20 cellular contexts compared by ENCODE assay signal in genomic region chr3:191070762-191071365, GRCh38.
DNase-seq lines count a peak whose midpoint lies in the region; ATAC-seq and TF ChIP-seq lines count a peak whose summit lies in the region.
"Had no signal": no experiment of that assay in that cellular context is flagged by ENCODE, and none has a peak within 500 bp of the region (broad histone marks: within the 10 kb centered on the region; RNA-seq: fewer than 3 reads in every experiment).

No MANE protein-coding gene starts in this region.

- H3K27ac ChIP-seq in cardiac muscle cell (no peak overlapping the region), PC-3 (ENCODE audit: low read length) (peak overlapping the region; percentile 86), smooth muscle cell (ENCODE audit: low read depth) (peak overlapping the region; percentile 60)
- H3K27ac ChIP-seq: gastroesophageal sphincter, ovary had no signal

- no peaks in the 10 kb centered on the region for H3K9me2 ChIP-seq in PC-3 (replicated peaks; ENCODE audit: low read length)

- no peaks in the 10 kb centered on the region for H3K27me3 ChIP-seq in cardiac muscle cell
- no peaks in the 10 kb centered on the region for H3K27me3 ChIP-seq in PC-3 (ENCODE audit: low read length)
- no peaks in the 10 kb centered on the region for H3K27me3 ChIP-seq in smooth muscle cell (ENCODE audit: low read depth)
- H3K27me3 ChIP-seq: gastroesophageal sphincter, ovary had no signal

- 82% methylated on average over 4 of the region's 4 CpGs for WGBS in smooth muscle cell (ENCODE audit: low lambda C conversion rate)

- H4K20me1 ChIP-seq in PC-3 (ENCODE audit: low read length) (no peaks in the 10 kb centered on the region), smooth muscle cell (ENCODE audit: low read depth) (no peaks in the 10 kb centered on the region)

- POLR2A ChIA-PET in PC-3 (lab: Charles Lee; ENCODE audit: unreplicated experiment), result no interaction called here

- intact Hi-C loops in Right ventricle myocardium inferior (cut with DNase I) (no loop called here), PC-3 (cut with micrococcal nuclease) (no loop called here)

- no TSS peak for BruUV-seq in PC-3 (replicated peaks; lab: Mats Ljungman, UMichigan)

- H3K9me3 ChIP-seq in cardiac muscle cell (ENCODE audit: low read depth), result no peaks in the 10 kb centered on the region
- H3K9me3 ChIP-seq in PC-3 (ENCODE audit: low read length), result no peaks in the 10 kb centered on the region
- H3K9me3 ChIP-seq in smooth muscle cell (replicated peaks; ENCODE audit: low read depth), result no peaks in the 10 kb centered on the region
- H3K9me3 ChIP-seq: gastroesophageal sphincter, ovary had no signal

- DNase-seq in cardiac muscle cell (ENCODE audit: low read depth in 1 of 2, low spot score in 1 of 2), result peak; percentile 28 to 66
- no peak for DNase-seq in Right ventricle myocardium inferior (ENCODE audit: missing footprints)
- DNase-seq in PC-3, result peak; percentile 62
- peak; percentile 74 for DNase-seq in epithelial cell of proximal tubule (ENCODE audit: low read depth)
- no peak for DNase-seq in smooth muscle cell (lab: John Stamatoyannopoulos, UW; ENCODE audit: unreplicated experiment)
- DNase-seq in stimulated activated CD4-positive, alpha-beta T cell treated with anti-CD3 and anti-CD28 coated beads, Interleukin-4, amount 100 ng/mL, for 4 hours, result no peak
- DNase-seq: cerebellar nuclear complex; endodermal cell; KG1; NCI-H1105; NCI-H2107; ovary; SHP77 treated with DMSO at 0.1 percent for 48 hours; stimulated activated CD4-positive, alpha-beta T cell treated with anti-CD3 and anti-CD28 coated beads, Interleukin-4, amount 100 ng/mL, for 1 hour; stimulated activated CD8-positive, alpha-beta memory T cell treated with anti-CD3 and anti-CD28 coated beads, Interleukin-4, amount 100 ng/mL, for 48 hours; substantia nigra had no signal

- H3K79me2 ChIP-seq in PC-3 (ENCODE audit: low read length) (no peaks in the 10 kb centered on the region), smooth muscle cell (ENCODE audit: low read depth) (no peaks in the 10 kb centered on the region)

- ATAC-seq in Right ventricle myocardium inferior (no peak), PC-3 (no peak), HG02678 (IDR thresholded peaks at IDR 0.05; ENCODE audit: unreplicated experiment) (no peak), GM21423 (IDR thresholded peaks at IDR 0.05; ENCODE audit: unreplicated experiment) (no peak)
- ATAC-seq: activated CD4-positive, CD25-positive, alpha-beta regulatory T cell treated with anti-CD3 and anti-CD28 coated beads, Interleukin-2, amount 50 U/mL, for 24 hours; gastroesophageal sphincter had no signal

- H3K9ac ChIP-seq in PC-3 (ENCODE audit: low read length), result peak overlapping the region; percentile 27
- no peak overlapping the region for H3K9ac ChIP-seq in smooth muscle cell (ENCODE audit: low read depth)

- H3F3A ChIP-seq in PC-3 (ENCODE audit: low read length, unreplicated experiment), result peaks cover 16% of the 10 kb centered on the region
- H3F3A ChIP-seq in smooth muscle cell (ENCODE audit: low read depth), result peaks cover 4% of the 10 kb centered on the region

- H3K36me3 ChIP-seq in cardiac muscle cell (no peaks in the 10 kb centered on the region), PC-3 (ENCODE audit: low read depth, low read length) (no peaks in the 10 kb centered on the region), smooth muscle cell (ENCODE audit: low read depth) (no peaks in the 10 kb centered on the region)
- H3K36me3 ChIP-seq: gastroesophageal sphincter, ovary had no signal

- no peak overlapping the region for H3K4me3 ChIP-seq in cardiac muscle cell
- peak overlapping the region; percentile 11; the same call in 1 of the 2 replicates for H3K4me3 ChIP-seq in PC-3 (ENCODE audit: low read length)
- no peak overlapping the region for H3K4me3 ChIP-seq in epithelial cell of proximal tubule (ENCODE audit: low read depth, low read length)
- H3K4me3 ChIP-seq in smooth muscle cell, result no peak overlapping the region
- H3K4me3 ChIP-seq: gastroesophageal sphincter, ovary had no signal

- H3K4me2 ChIP-seq in PC-3 (ENCODE audit: low read length) (peak overlapping the region; percentile 46), smooth muscle cell (peak overlapping the region; percentile 59)

- TF ChIP-seq CTCF in cardiac muscle cell (IDR thresholded peaks at IDR 0.05; ENCODE audit: low read depth, low read length) (no peak), PC-3 (conservative IDR thresholded peaks at IDR 0.05; ENCODE audit: low read depth, low read length) (no peak), epithelial cell of proximal tubule (conservative IDR thresholded peaks at IDR 0.05; ENCODE audit: low read depth, low read length) (no peak), smooth muscle cell (IDR thresholded peaks at IDR 0.05; ENCODE audit: borderline replicate concordance, insufficient read depth, poor library complexity, severe bottlenecking) (no peak)

- H3K4me1 ChIP-seq in cardiac muscle cell (ENCODE audit: low read depth), result no peaks in the 10 kb centered on the region
- H3K4me1 ChIP-seq in PC-3 (ENCODE audit: insufficient read depth, low read length), result peaks cover 64% of the 10 kb centered on the region
- no peaks in the 10 kb centered on the region for H3K4me1 ChIP-seq in smooth muscle cell (ENCODE audit: low read depth)
- H3K4me1 ChIP-seq: gastroesophageal sphincter had no signal

- peak overlapping the region; percentile 36 for H2AFZ ChIP-seq in PC-3 (ENCODE audit: low read length)
- H2AFZ ChIP-seq in smooth muscle cell (ENCODE audit: low read depth), result no peak overlapping the region

- CTCF ChIA-PET in PC-3 (lab: Charles Lee), result interaction anchor here (1.0 kb wide), 1 partner anchor 20 kb away, joined by 3 read pairs; no protein-coding TSS in a partner anchor

Comparison
In these comparisons a context has a peak if more than half of its experiments do, and no peak if none do; other contexts are left out.
1. DNase-seq: peak in cardiac muscle cell (2 of 2), PC-3 (single experiment) and epithelial cell of proximal tubule (single experiment); none in Right ventricle myocardium inferior (single experiment), smooth muscle cell (single experiment) and stimulated activated CD4-positive, alpha-beta T cell treated with anti-CD3 and anti-CD28 coated beads, Interleukin-4, amount 100 ng/mL, for 4 hours (0 of 2).